ENCODE assay signal across 10 cellular contexts in genomic region chr12:52298677-52299076, GRCh38. TPM values are rescaled to one million over a fixed set of nuclear protein-coding genes. Genes with fewer than 3 reads are reported as not detected.
"Had no signal": no experiment of that assay in that cellular context is flagged by ENCODE, and none has a peak within 500 bp of the region (broad histone marks: within the 10 kb centered on the region; RNA-seq: fewer than 3 reads in every experiment).

No MANE protein-coding gene starts in this region.

- H3K4me2 ChIP-seq: KMS-11 had no signal

- FAIRE-seq: HepG2, HTR-8/SVneo, K562 had no signal

- DNase-seq: IMR-90, KBM-7, KG1 had no signal

- H3K27ac ChIP-seq: HL-60, KMS-11 had no signal

- H3K4me3 ChIP-seq: K562 had no signal

- ATAC-seq: HepG2, K562 had no signal

RNA-seq across cellular contexts. Expression of gene KRT81, which starts 7.3 kb away (rescaled TPM):
- total RNA-seq: HepG2, HT-29 had no signal
- polyA plus RNA-seq: HepG2, IgD-negative memory B cell, K562 had no signal

RNA-seq across cellular contexts. Expression of gene KRT83, which starts 22.5 kb away (rescaled TPM):
- total RNA-seq: HepG2, IMR-90, K562 had no signal
- polyA plus RNA-seq: HepG2, IgD-negative memory B cell, IMR-90, K562 had no signal

RNA-seq across cellular contexts. Expression of gene KRT86, which starts 24.2 kb away (rescaled TPM):
- total RNA-seq: HepG2, IMR-90, K562 had no signal
- polyA plus RNA-seq: HepG2, IgD-negative memory B cell, IMR-90, K562 had no signal
